In genomic region chr5:151223447-151224264, GRCh38 we compare ENCODE assay signal across 1 cellular context.
TF ChIP-seq lines count a peak whose summit lies in the region.

Gene CCDC69 (minus strand): TSS chr5:151224092. CDS start chr5:151223970, 122 bp downstream.

TF ChIP-seq in HepG2, 621 proteins besides CTCF, POLR2A, EP300 and RAD21 (continued from another document and continues in another):
- TF ChIP-seq GMEB1 (CRISPR knock-in tag; IDR thresholded peaks at IDR 0.05; ENCODE audit: borderline replicate concordance) (peak; percentile 42; the same call in 1 of the 2 replicates), SPEN (CRISPR knock-in tag; IDR thresholded peaks at IDR 0.05; ENCODE audit: low read depth) (0 out of 2 replicates have a peak, but pooled peaks have one; percentile 44), ZNF331 (CRISPR knock-in tag; IDR thresholded peaks at IDR 0.05) (peak; percentile 60), HDAC2 (CRISPR knock-in tag; IDR thresholded peaks at IDR 0.05) (peak; percentile 36; the same call in 1 of the 2 replicates), ARID2 (CRISPR knock-in tag; IDR thresholded peaks at IDR 0.05; ENCODE audit: borderline replicate concordance) (0 out of 2 replicates have a peak, but pooled peaks have one; percentile 25), TARDBP (CRISPR knock-in tag; IDR thresholded peaks at IDR 0.05) (peak; percentile 42; the same call in 1 of the 2 replicates), ZNF232 (CRISPR knock-in tag; IDR thresholded peaks at IDR 0.05; ENCODE audit: borderline replicate concordance) (peak; percentile 70; the same call in 1 of the 2 replicates), CCDC6 (CRISPR knock-in tag; IDR thresholded peaks at IDR 0.05) (0 out of 2 replicates have a peak, but pooled peaks have one; percentile 53), ZBTB21 (CRISPR knock-in tag; IDR thresholded peaks at IDR 0.05) (no peak), ZNF431 (CRISPR knock-in tag; IDR thresholded peaks at IDR 0.05; ENCODE audit: borderline replicate concordance, low read depth) (0 out of 2 replicates have a peak, but pooled peaks have one; percentile 3), RCOR2 (CRISPR knock-in tag; IDR thresholded peaks at IDR 0.05) (peak; percentile 50; the same call in 1 of the 2 replicates), POLR2G (IDR thresholded peaks at IDR 0.05; ENCODE audit: low read depth, low read length) (peak; percentile 84), AGO2 (optimal IDR thresholded peaks at IDR 0.05; ENCODE audit: low read depth, low read length) (peak; percentile 27), ZNF280B (CRISPR knock-in tag; IDR thresholded peaks at IDR 0.05; ENCODE audit: borderline replicate concordance) (peak; percentile 19; the same call in 1 of the 2 replicates), HIVEP1 (CRISPR knock-in tag; IDR thresholded peaks at IDR 0.05) (0 out of 2 replicates have a peak, but pooled peaks have one; percentile 34), ARID5B (CRISPR knock-in tag; IDR thresholded peaks at IDR 0.05) (peak; percentile 50; the same call in 1 of the 2 replicates), BRF2 (CRISPR knock-in tag; IDR thresholded peaks at IDR 0.05) (peak; percentile 46; the same call in 1 of the 2 replicates), IRF9 (CRISPR knock-in tag; IDR thresholded peaks at IDR 0.05; ENCODE audit: borderline replicate concordance) (no peak), KDM3A (CRISPR knock-in tag; IDR thresholded peaks at IDR 0.05; ENCODE audit: low read depth) (0 out of 2 replicates have a peak, but pooled peaks have one; percentile 33), SATB2 (CRISPR knock-in tag; IDR thresholded peaks at IDR 0.05) (0 out of 2 replicates have a peak, but pooled peaks have one; percentile 2), ZNF816 (CRISPR knock-in tag; IDR thresholded peaks at IDR 0.05; ENCODE audit: borderline replicate concordance) (0 out of 2 replicates have a peak, but pooled peaks have one; percentile 9), GTF3A (CRISPR knock-in tag; conservative IDR thresholded peaks at IDR 0.05) (no peak), RBAK (CRISPR knock-in tag; IDR thresholded peaks at IDR 0.05) (no peak), XBP1 (CRISPR knock-in tag; IDR thresholded peaks at IDR 0.05) (no peak), ISL2 (CRISPR knock-in tag; IDR thresholded peaks at IDR 0.05) (peak; percentile 76), GZF1 (CRISPR knock-in tag; IDR thresholded peaks at IDR 0.05) (peak; percentile 100), HNF4G (IDR thresholded peaks at IDR 0.05; ENCODE audit: borderline replicate concordance, low read depth, low read length) (no peak), HNF4G (CRISPR knock-in tag; IDR thresholded peaks at IDR 0.05; ENCODE audit: borderline replicate concordance, low read depth) (no peak), ZNF83 (CRISPR knock-in tag; IDR thresholded peaks at IDR 0.05; ENCODE audit: borderline replicate concordance) (no peak), ZNF484 (CRISPR knock-in tag; IDR thresholded peaks at IDR 0.05; ENCODE audit: borderline replicate concordance, low read depth) (no peak), KMT2B (CRISPR knock-in tag; IDR thresholded peaks at IDR 0.05) (peak; percentile 40; the same call in 1 of the 2 replicates), ZNF44 (CRISPR knock-in tag; IDR thresholded peaks at IDR 0.05) (0 out of 2 replicates have a peak, but pooled peaks have one; percentile 58), FOXK1 (CRISPR knock-in tag; IDR thresholded peaks at IDR 0.05; ENCODE audit: borderline replicate concordance, low read depth) (0 out of 2 replicates have a peak, but pooled peaks have one; percentile 32), GFI1 (CRISPR knock-in tag; IDR thresholded peaks at IDR 0.05; ENCODE audit: borderline replicate concordance) (0 out of 2 replicates have a peak, but pooled peaks have one; percentile 25), MTA1 (CRISPR knock-in tag; IDR thresholded peaks at IDR 0.05; ENCODE audit: borderline replicate concordance) (peak; percentile 39; the same call in 1 of the 2 replicates), ELF3 (CRISPR knock-in tag; IDR thresholded peaks at IDR 0.05) (0 out of 2 replicates have a peak, but pooled peaks have one; percentile 47), ZNF513 (CRISPR knock-in tag; conservative IDR thresholded peaks at IDR 0.05) (no peak), PATZ1 (CRISPR knock-in tag; IDR thresholded peaks at IDR 0.05) (peak; percentile 27; the same call in 1 of the 2 replicates), ZNF501 (CRISPR knock-in tag; IDR thresholded peaks at IDR 0.05) (peak; percentile 73), STAG1 (CRISPR knock-in tag; IDR thresholded peaks at IDR 0.05) (peak; percentile 15; the same call in 1 of the 2 replicates), LCORL (IDR thresholded peaks at IDR 0.05) (no peak), LCORL (CRISPR knock-in tag; IDR thresholded peaks at IDR 0.05) (peak; percentile 70), GATAD2A (CRISPR knock-in tag; IDR thresholded peaks at IDR 0.05) (peak; percentile 28; the same call in 1 of the 2 replicates), NONO (IDR thresholded peaks at IDR 0.05) (no peak), NONO (CRISPR knock-in tag; conservative IDR thresholded peaks at IDR 0.05) (0 out of 2 replicates have a peak, but pooled peaks have one; percentile 41), NFRKB (IDR thresholded peaks at IDR 0.05) (no peak), ZNF335 (CRISPR knock-in tag; IDR thresholded peaks at IDR 0.05) (0 out of 2 replicates have a peak, but pooled peaks have one; percentile 10), ZNF350 (CRISPR knock-in tag; IDR thresholded peaks at IDR 0.05; ENCODE audit: borderline replicate concordance, low read depth) (peak; percentile 57; the same call in 1 of the 2 replicates), SRSF4 (IDR thresholded peaks at IDR 0.05; ENCODE audit: low read depth, low read length, poor library complexity, severe bottlenecking) (no peak), ZNF564 (CRISPR knock-in tag; IDR thresholded peaks at IDR 0.05) (0 out of 2 replicates have a peak, but pooled peaks have one; percentile 13), PHF8 (CRISPR knock-in tag; IDR thresholded peaks at IDR 0.05) (peak; percentile 69), ZBTB10 (CRISPR knock-in tag; IDR thresholded peaks at IDR 0.05; ENCODE audit: borderline replicate concordance) (0 out of 2 replicates have a peak, but pooled peaks have one; percentile 64)
